Comparison of ENCODE assay signal across 16 cellular contexts in genomic region chr19:8500158-8500557, GRCh38. TPM values are rescaled to one million over a fixed set of nuclear protein-coding genes. Genes with fewer than 3 reads are reported as not detected.
DNase-seq lines count a peak whose midpoint lies in the region; ATAC-seq and TF ChIP-seq lines count a peak whose summit lies in the region.
"Had no signal": no experiment of that assay in that cellular context is flagged by ENCODE, and none has a peak within 500 bp of the region (broad histone marks: within the 10 kb centered on the region; RNA-seq: fewer than 3 reads in every experiment).

No MANE protein-coding gene starts in this region.

- H3K27ac Mint-ChIP-seq in endothelial cell (ENCODE audit: unreplicated experiment) = peak overlapping the region; percentile 65
- H3K27ac Mint-ChIP-seq: activated T-cell treated with anti-CD3 and anti-CD28 coated beads, Interleukin-2, amount 50 U/mL, for 24 hours; stimulated activated memory B cell treated with anti-CD40 and anti-IgM and Interleukin-4, amounts not matched to agents 10 μg/mL and 1 μg/mL and 100 μg/mL, for 72 hours; WTC11 had no signal

- no peak overlapping the region for H2BK12ac ChIP-seq in neuronal stem cell (ENCODE audit: low read length)

- H2AK5ac ChIP-seq in neuronal stem cell (ENCODE audit: low read depth, low read length) = peak overlapping the region; percentile 98

- no peak for TF ChIP-seq CTCF in endothelial cell (IDR thresholded peaks at IDR 0.05; ENCODE audit: unreplicated experiment)
- TF ChIP-seq CTCF in esophagus squamous epithelium (IDR thresholded peaks at IDR 0.05) = no peak

- H3K4me3 ChIP-seq in neuronal stem cell (ENCODE audit: low read length in 2 of 2) = no peak overlapping the region
- no peak overlapping the region for H3K4me3 ChIP-seq in esophagus squamous epithelium

- H3K27me3 Mint-ChIP-seq in endothelial cell (ENCODE audit: unreplicated experiment) = peaks cover 8% of the 10 kb centered on the region
- H3K27me3 Mint-ChIP-seq: activated T-cell treated with anti-CD3 and anti-CD28 coated beads, Interleukin-2, amount 50 U/mL, for 24 hours had no signal

- H3K36me3 Mint-ChIP-seq in endothelial cell (ENCODE audit: low read depth, unreplicated experiment) = no peaks in the 10 kb centered on the region
- H3K36me3 Mint-ChIP-seq: stimulated activated memory B cell treated with anti-CD40 and anti-IgM and Interleukin-4, amounts not matched to agents 10 μg/mL and 1 μg/mL and 100 μg/mL, for 72 hours; WTC11 had no signal

- no peak overlapping the region for H4K91ac ChIP-seq in neuronal stem cell (ENCODE audit: low read depth, low read length, poor library complexity)

- no peak overlapping the region for H3K4ac ChIP-seq in neuronal stem cell (ENCODE audit: low read length)

- no peak overlapping the region for H3K23ac ChIP-seq in neuronal stem cell (ENCODE audit: low read depth, low read length, poor library complexity)

- H3K4me1 Mint-ChIP-seq in endothelial cell (ENCODE audit: unreplicated experiment) = peaks cover 3% of the 10 kb centered on the region

- no peak overlapping the region for H3K9ac ChIP-seq in neuronal stem cell (ENCODE audit: low read depth, low read length, poor library complexity)

- no peaks in the 10 kb centered on the region for H3K79me1 ChIP-seq in neuronal stem cell (ENCODE audit: low read depth, low read length)

- H3K36me3 ChIP-seq in neuronal stem cell (replicated peaks in 1 of 2; ENCODE audit: control insufficient read depth in 2 of 2, insufficient read depth in 2 of 2, low read length in 2 of 2) (no peaks in the 10 kb centered on the region), esophagus squamous epithelium (no peaks in the 10 kb centered on the region)

- intact Hi-C loops in esophagus squamous epithelium (cut with DNase I) = no loop called here

- DNase-seq in GDM1 (lab: John Stamatoyannopoulos, UW) (peak; percentile 56), NOMO-1 (lab: John Stamatoyannopoulos, UW; ENCODE audit: unreplicated experiment in 2 of 2) (peak; percentile 81 to 92), endothelial cell (ENCODE audit: low spot score) (no peak), neuronal stem cell (ENCODE audit: low spot score) (no peak), esophagus squamous epithelium (lab: John Stamatoyannopoulos, UW) (no peak)
- DNase-seq: activated T-cell treated with anti-CD3 and anti-CD28 coated beads, Interleukin-2, amount 50 U/mL, for 24 hours; left ventricle myocardium superior; NCI-H510A; stimulated activated CD4-positive, alpha-beta T cell treated with anti-CD3 and anti-CD28 coated beads, Interleukin-2, amount 100 ng/mL, for 24 hours had no signal

- no peak overlapping the region for H2BK5ac ChIP-seq in neuronal stem cell (ENCODE audit: low read length)

- no peak overlapping the region for H3K18ac ChIP-seq in neuronal stem cell (ENCODE audit: low read length)

- no peak overlapping the region for H3K14ac ChIP-seq in neuronal stem cell (ENCODE audit: low read length)

- H4K8ac ChIP-seq in neuronal stem cell (ENCODE audit: low read depth, low read length) = no peak overlapping the region

- H2BK15ac ChIP-seq in neuronal stem cell (ENCODE audit: low read length) = no peak overlapping the region

- H3K27me3 ChIP-seq in neuronal stem cell (ENCODE audit: control insufficient read depth in 3 of 3, insufficient read depth in 3 of 3, low read depth in 1 of 3, low read length in 3 of 3) = no peaks in the 10 kb centered on the region
- H3K27me3 ChIP-seq in esophagus squamous epithelium = no peaks in the 10 kb centered on the region

- no peak overlapping the region for H3K4me3 Mint-ChIP-seq in endothelial cell (ENCODE audit: unreplicated experiment)
- H3K4me3 Mint-ChIP-seq: activated T-cell treated with anti-CD3 and anti-CD28 coated beads, Interleukin-2, amount 50 U/mL, for 24 hours; stimulated activated memory B cell treated with anti-CD40 and anti-IgM and Interleukin-4, amounts not matched to agents 10 μg/mL and 1 μg/mL and 100 μg/mL, for 72 hours; WTC11 had no signal

- WGBS in neuronal stem cell (ENCODE audit: extremely low coverage in 2 of 2, insufficient read length in 2 of 2, insufficient replicate concordance in 1 of 2), 2 donors = no CpG with 5 or more reads among the region's 7 CpGs
- WGBS in esophagus squamous epithelium, 2 donors = 65 to 74% methylated on average over 4 to 7 of the region's 7 CpGs

- H3K27ac ChIP-seq in neuronal stem cell (replicated peaks; ENCODE audit: low read length) = no peak overlapping the region
- peak overlapping the region in 1 of 4 donors; percentile 21 for H3K27ac ChIP-seq in esophagus squamous epithelium

- H3K9me3 ChIP-seq in neuronal stem cell (replicated peaks in 1 of 2; ENCODE audit: control insufficient read depth in 2 of 2, insufficient read depth in 1 of 2, low read depth in 1 of 2, low read length in 2 of 2) (no peaks in the 10 kb centered on the region), esophagus squamous epithelium (no peaks in the 10 kb centered on the region)

- H2AFZ ChIP-seq in neuronal stem cell (ENCODE audit: low read length) = peak overlapping the region; percentile 75

- H3K4me1 ChIP-seq in neuronal stem cell (ENCODE audit: control insufficient read depth in 2 of 2, insufficient read depth in 1 of 2, low read depth in 1 of 2, low read length in 2 of 2) (peaks cover 16% of the 10 kb centered on the region in 2 donors), esophagus squamous epithelium (peaks cover 0 to 25% (median 9%) of the 10 kb centered on the region in 3 donors)

- no peak for ATAC-seq in HG02798 (IDR thresholded peaks at IDR 0.05; ENCODE audit: poor library complexity, unreplicated experiment)
- ATAC-seq in HG03439 (IDR thresholded peaks at IDR 0.05; ENCODE audit: unreplicated experiment) = no peak
- no peak for ATAC-seq in HG02840 (IDR thresholded peaks at IDR 0.05; ENCODE audit: low FRiP score, unreplicated experiment)
- ATAC-seq: left ventricle myocardium superior; Right ventricle myocardium inferior; stimulated activated memory B cell treated with anti-CD40 and anti-IgM and Interleukin-4, amounts not matched to agents 10 μg/mL and 1 μg/mL and 100 μg/mL, for 72 hours; WTC11 had no signal

- H2BK120ac ChIP-seq in neuronal stem cell (ENCODE audit: low read depth, low read length) = peak overlapping the region; percentile 11

- no peaks in the 10 kb centered on the region for H3K9me3 Mint-ChIP-seq in endothelial cell (ENCODE audit: unreplicated experiment)
- H3K9me3 Mint-ChIP-seq: activated T-cell treated with anti-CD3 and anti-CD28 coated beads, Interleukin-2, amount 50 U/mL, for 24 hours; stimulated activated memory B cell treated with anti-CD40 and anti-IgM and Interleukin-4, amounts not matched to agents 10 μg/mL and 1 μg/mL and 100 μg/mL, for 72 hours; WTC11 had no signal

- H3K4me2 ChIP-seq in neuronal stem cell (ENCODE audit: insufficient read depth, low read length, poor library complexity, severe bottlenecking) = no peak overlapping the region

- TF ChIP-seq POLR2A in esophagus squamous epithelium (IDR thresholded peaks at IDR 0.05) = no peak

RNA-seq across cellular contexts. Expression of gene PRAM1, which starts 2.3 kb away (rescaled TPM):
- not detected for total RNA-seq in endothelial cell (ENCODE audit: unreplicated experiment)
- polyA plus RNA-seq in neuronal stem cell (2013, experiment 1 of 2) = 1.2 TPM
- 1.2 TPM for polyA plus RNA-seq in neuronal stem cell (2013, experiment 2 of 2)
- total RNA-seq in esophagus squamous epithelium = under 1 TPM in 1 of 4 donors, not detected in 3; 0.57 TPM
- total RNA-seq: MCF 10A had no signal

RNA-seq across cellular contexts. Expression of gene ZNF414, which starts 13.8 kb away (rescaled TPM):
- 22.9 TPM for total RNA-seq in endothelial cell (ENCODE audit: unreplicated experiment)
- polyA plus RNA-seq in neuronal stem cell (2013, experiment 1 of 2) = 32.3 TPM
- polyA plus RNA-seq in neuronal stem cell (2013, experiment 2 of 2) = 33.4 TPM
- total RNA-seq in esophagus squamous epithelium = 10 to 100 TPM in 3 of 4 donors, 1 to 10 TPM in 1; 4.0 to 29.9 (median 19.4) TPM

RNA-seq across cellular contexts. Expression of gene HNRNPM, which starts 55.4 kb away (rescaled TPM):
- total RNA-seq in endothelial cell (ENCODE audit: unreplicated experiment) = 223 TPM
- 112 TPM for polyA plus RNA-seq in neuronal stem cell (2013, experiment 1 of 2)
- 111 TPM for polyA plus RNA-seq in neuronal stem cell (2013, experiment 2 of 2)
- 100 to 1,000 TPM; 102 to 162 (median 128) TPM for total RNA-seq in esophagus squamous epithelium

Comparison
In these comparisons a context has a peak if more than half of its experiments do, and no peak if none do; other contexts are left out.
1. DNase-seq: peak in GDM1 (single experiment) and NOMO-1 (2 of 2); none in endothelial cell (single experiment), neuronal stem cell (single experiment) and esophagus squamous epithelium (single experiment).